In genomic region chr22:40196628-40197027, GRCh38 we compare ENCODE assay signal across 8 cellular contexts. TPM values are rescaled to one million over a fixed set of nuclear protein-coding genes. Genes with fewer than 3 reads are reported as not detected.
A peak's percentile ranks its signal among the peaks of the same experiment; 100 is the strongest.
DNase-seq lines count a peak whose midpoint lies in the region; ATAC-seq, FAIRE-seq and TF ChIP-seq lines count a peak whose summit lies in the region.

No MANE protein-coding gene starts in this region.

- H3K4me2 ChIP-seq in PC-3 (ENCODE audit: low read length) = peak overlapping the region; percentile 64

- peaks cover 66% of the 10 kb centered on the region for H3K4me1 ChIP-seq in CD8-positive, alpha-beta memory T cell (ENCODE audit: insufficient read depth, low read length)
- peaks cover 16% of the 10 kb centered on the region for H3K4me1 ChIP-seq in PC-3 (ENCODE audit: insufficient read depth, low read length)

- no peak overlapping the region for H3K27ac ChIP-seq in CD8-positive, alpha-beta memory T cell (ENCODE audit: low read depth, low read length)
- peak overlapping the region; percentile 62 for H3K27ac ChIP-seq in PC-3 (ENCODE audit: low read length)

- H3K36me3 ChIP-seq in CD8-positive, alpha-beta memory T cell (ENCODE audit: insufficient read depth, low read length) = no peaks in the 10 kb centered on the region
- H3K36me3 ChIP-seq in PC-3 (ENCODE audit: low read depth, low read length) = no peaks in the 10 kb centered on the region
- no peaks in the 10 kb centered on the region for H3K36me3 ChIP-seq in bronchial epithelial cell (ENCODE audit: control insufficient read depth, insufficient read depth, low read length)

- TF ChIP-seq CTCF in PC-3 (conservative IDR thresholded peaks at IDR 0.05; ENCODE audit: low read depth, low read length) = no peak
- TF ChIP-seq CTCF in bronchial epithelial cell (IDR thresholded peaks at IDR 0.05; ENCODE audit: insufficient read depth, low read length, severe bottlenecking) = no peak
- no peak for TF ChIP-seq CTCF in omental fat pad (IDR thresholded peaks at IDR 0.05)

- H3F3A ChIP-seq in PC-3 (ENCODE audit: low read length, unreplicated experiment) = no peaks in the 10 kb centered on the region

- no peak overlapping the region for H3K9ac ChIP-seq in PC-3 (ENCODE audit: low read length)

- CTCF ChIA-PET in CD8-positive, alpha-beta memory T cell (lab: Charles Lee) = interaction anchor here (1.3 to 1.6 kb wide), 2 partner anchors 17 to 23 kb away, joined by 3 to 4 read pairs; no protein-coding TSS in a partner anchor
- CTCF ChIA-PET in PC-3 (lab: Charles Lee) = interaction anchor here (0.6 to 1.2 kb wide), 3 partner anchors 14 to 160 kb away, joined by 3 to 4 read pairs (median 3); no protein-coding TSS in a partner anchor

- POLR2A ChIA-PET in CD8-positive, alpha-beta memory T cell (lab: Charles Lee) = no interaction called here
- POLR2A ChIA-PET in PC-3 (lab: Charles Lee; ENCODE audit: unreplicated experiment) = interaction anchor here (1.2 kb wide), 1 partner anchor 19 kb away, joined by 8 read pairs; the partner anchor contains the start of gene TNRC6B

- no peak overlapping the region for H3K4me3 ChIP-seq in CD8-positive, alpha-beta memory T cell (ENCODE audit: low read length)
- H3K4me3 ChIP-seq in PC-3 (ENCODE audit: low read length) = peak overlapping the region; percentile 25; the same call in 1 of the 2 replicates
- H3K4me3 ChIP-seq in bronchial epithelial cell (ENCODE audit: low read depth, low read length) = no peak overlapping the region

- no peaks in the 10 kb centered on the region for H4K20me1 ChIP-seq in PC-3 (ENCODE audit: low read length)

- peaks cover 91% of the 10 kb centered on the region for H3K79me2 ChIP-seq in PC-3 (ENCODE audit: low read length)

- peak; percentile 64 for FAIRE-seq in bronchial epithelial cell (lab: Jason Lieb, UNC)

- peak; percentile 99 for ATAC-seq in PC-3
- ATAC-seq in omental fat pad (ENCODE audit: low FRiP score) = peak; percentile 84
- no peak for ATAC-seq in HG02798 (IDR thresholded peaks at IDR 0.05; ENCODE audit: poor library complexity, unreplicated experiment)

- intact Hi-C loops in PC-3 (cut with micrococcal nuclease) = loop anchor here (2.0 kb wide), 1 partner anchor 148 kb away; no protein-coding TSS in a partner anchor

- H2AFZ ChIP-seq in PC-3 (ENCODE audit: low read length) = no peak overlapping the region

- H3K27me3 ChIP-seq in CD8-positive, alpha-beta memory T cell (ENCODE audit: insufficient read depth, low read length, poor library complexity, severe bottlenecking) = no peaks in the 10 kb centered on the region
- no peaks in the 10 kb centered on the region for H3K27me3 ChIP-seq in PC-3 (ENCODE audit: low read length)
- H3K27me3 ChIP-seq in bronchial epithelial cell (ENCODE audit: control insufficient read depth, insufficient read depth, low read length) = no peaks in the 10 kb centered on the region

- H3K9me2 ChIP-seq in PC-3 (replicated peaks; ENCODE audit: low read length) = no peaks in the 10 kb centered on the region

- peaks cover 59 to 91% (median 81%) of the 10 kb centered on the region in 3 donors for H3K4me1 Mint-ChIP-seq in CD8-positive, alpha-beta memory T cell

- no peaks in the 10 kb centered on the region for H3K27me3 Mint-ChIP-seq in CD8-positive, alpha-beta memory T cell

- H3K4me3 Mint-ChIP-seq in CD8-positive, alpha-beta memory T cell = peak overlapping the region in 2 of 7 donors; percentile 8 to 13

- H3K27ac Mint-ChIP-seq in CD8-positive, alpha-beta memory T cell = peak overlapping the region; percentile 43 to 88 (median 57)

- peaks cover 0 to 18% (median 0%) of the 10 kb centered on the region in 3 donors for H3K36me3 Mint-ChIP-seq in CD8-positive, alpha-beta memory T cell

- no TSS peak for BruUV-seq in PC-3 (replicated peaks; lab: Mats Ljungman, UMichigan)

- no peaks in the 10 kb centered on the region for H3K9me3 ChIP-seq in CD8-positive, alpha-beta memory T cell (ENCODE audit: low read length)
- no peaks in the 10 kb centered on the region for H3K9me3 ChIP-seq in PC-3 (ENCODE audit: low read length)

- H3K9me3 Mint-ChIP-seq in CD8-positive, alpha-beta memory T cell = no peaks in the 10 kb centered on the region

- no peak for DNase-seq in CD8-positive, alpha-beta memory T cell
- DNase-seq in PC-3 (peak; percentile 84), bronchial epithelial cell (ENCODE audit: low read depth) (peak; percentile 94), omental fat pad (ENCODE audit: low spot score) (no peak), NCI-H1105 (lab: John Stamatoyannopoulos, UW) (no peak), SW480 (ENCODE audit: low spot score) (no peak), SIG-M5 (lab: John Stamatoyannopoulos, UW) (no peak)

RNA-seq across cellular contexts. Expression of gene TNRC6B, which starts 18.9 kb away (rescaled TPM):
- 10 to 100 TPM; 32.8 to 37.8 TPM for total RNA-seq in CD8-positive, alpha-beta memory T cell
- 109 TPM for polyA plus RNA-seq in CD8-positive, alpha-beta memory T cell
- total RNA-seq in PC-3 (2014; rRNA removed) = 15.1 and 21.3 TPM in 2 replicates
- 8.3 and 8.4 TPM in 2 replicates for total RNA-seq in bronchial epithelial cell
- 10 to 100 TPM; 17.2 to 57.8 (median 31.9) TPM for total RNA-seq in omental fat pad

Comparison
In these comparisons a context has a peak if more than half of its experiments do, and no peak if none do; other contexts are left out.
1. DNase-seq: peak in PC-3 (single experiment) and bronchial epithelial cell (single experiment); none in CD8-positive, alpha-beta memory T cell (0 of 5), omental fat pad (single experiment), NCI-H1105 (single experiment), SW480 (single experiment) and SIG-M5 (single experiment).